ENCODE assay signal across 8 cellular contexts in the genomic region with DNA sequence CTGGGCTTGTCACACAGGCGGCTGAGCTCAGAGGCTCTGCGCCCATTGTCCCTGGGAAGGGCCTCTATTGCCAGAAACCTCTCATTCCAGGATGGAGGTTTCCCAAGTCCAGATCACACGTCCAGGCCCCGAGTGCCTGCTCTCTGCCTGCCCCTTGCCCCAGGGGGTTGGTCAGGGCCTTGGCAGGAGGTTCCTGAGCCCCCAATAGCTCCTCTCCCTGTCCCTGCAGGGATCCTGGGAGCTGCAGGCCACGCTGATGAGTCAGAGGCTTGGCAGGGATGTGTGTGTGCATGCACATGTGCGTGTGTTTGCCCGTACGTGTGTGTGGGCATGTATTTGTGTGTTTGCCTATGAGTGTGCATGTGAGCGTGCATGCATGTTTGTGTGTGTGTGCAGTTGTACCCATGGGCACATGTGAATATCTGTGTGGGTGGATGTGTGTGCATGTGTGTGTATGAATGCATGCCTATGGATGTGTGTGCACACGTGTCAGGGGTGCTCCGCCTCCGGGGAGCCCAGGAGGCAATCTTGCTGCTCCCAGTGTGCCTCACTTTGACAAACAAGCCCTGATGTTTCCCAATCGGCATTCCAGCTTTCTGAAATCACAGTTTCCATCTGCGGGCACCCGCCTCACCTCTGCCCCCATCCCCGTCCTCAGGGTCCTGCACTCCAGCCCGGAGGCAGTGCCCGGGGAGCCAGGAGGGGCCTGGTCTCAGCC.
DNase-seq lines count a peak whose midpoint lies in the region; ATAC-seq and TF ChIP-seq lines count a peak whose summit lies in the region.

No MANE protein-coding gene starts in this region.

- DNase-seq in PC-3, result peak; percentile 84
- peak; percentile 96 for DNase-seq in fibroblast of peridontal ligament (ENCODE audit: extremely low read depth)
- DNase-seq in osteoblast (ENCODE audit: insufficient read length, low spot score, missing footprints), result peak; percentile 99
- no peak for DNase-seq in activated naive CD8-positive, alpha-beta T cell treated with anti-CD3 and anti-CD28 coated beads for 36 hours

- H3K79me2 ChIP-seq in PC-3 (ENCODE audit: low read length), result no peaks in the 10 kb centered on the region
- no peaks in the 10 kb centered on the region for H3K79me2 ChIP-seq in osteoblast (ENCODE audit: insufficient read depth, low read length)

- no peaks in the 10 kb centered on the region for H3F3A ChIP-seq in PC-3 (ENCODE audit: low read length, unreplicated experiment)

- no peak overlapping the region for H3K4me3 Mint-ChIP-seq in activated naive CD8-positive, alpha-beta T cell treated with anti-CD3 and anti-CD28 coated beads for 36 hours

- intact Hi-C loops in PC-3 (cut with micrococcal nuclease), result no loop called here

- no peak overlapping the region for H3K27ac Mint-ChIP-seq in activated naive CD8-positive, alpha-beta T cell treated with anti-CD3 and anti-CD28 coated beads for 36 hours

- CTCF ChIA-PET in PC-3 (lab: Charles Lee), result interaction anchor here (0.5 kb wide), 1 partner anchor 97 kb away, joined by 4 read pairs; no protein-coding TSS in a partner anchor

- peaks cover 2% of the 10 kb centered on the region for H3K9me3 Mint-ChIP-seq in activated naive CD8-positive, alpha-beta T cell treated with anti-CD3 and anti-CD28 coated beads for 36 hours

- no peaks in the 10 kb centered on the region for H3K27me3 Mint-ChIP-seq in activated naive CD8-positive, alpha-beta T cell treated with anti-CD3 and anti-CD28 coated beads for 36 hours

- H3K27ac ChIP-seq in BLaER1 (peak overlapping the region; percentile 68), PC-3 (ENCODE audit: low read length) (peak overlapping the region; percentile 90), osteoblast (ENCODE audit: low read depth, low read length) (peak overlapping the region; percentile 91)

- H3K27me3 ChIP-seq in BLaER1 (peaks cover 6% of the 10 kb centered on the region; the same call in 1 of the 2 replicates), PC-3 (ENCODE audit: low read length) (no peaks in the 10 kb centered on the region), osteoblast (ENCODE audit: insufficient read depth, low read length) (no peaks in the 10 kb centered on the region)

- no peaks in the 10 kb centered on the region for H3K9me2 ChIP-seq in PC-3 (replicated peaks; ENCODE audit: low read length)

- H3K36me3 ChIP-seq in BLaER1 (peaks cover 15% of the 10 kb centered on the region; the same call in 1 of the 2 replicates), PC-3 (ENCODE audit: low read depth, low read length) (no peaks in the 10 kb centered on the region), osteoblast (ENCODE audit: insufficient read depth, low read length) (no peaks in the 10 kb centered on the region)

- POLR2A ChIA-PET in PC-3 (lab: Charles Lee; ENCODE audit: unreplicated experiment), result no interaction called here

- no peaks in the 10 kb centered on the region for H3K9me3 ChIP-seq in BLaER1
- no peaks in the 10 kb centered on the region for H3K9me3 ChIP-seq in PC-3 (ENCODE audit: low read length)
- no peaks in the 10 kb centered on the region for H3K9me3 ChIP-seq in osteoblast (ENCODE audit: low read depth, low read length)

- H3K4me1 ChIP-seq in BLaER1, result peaks cover 73% of the 10 kb centered on the region
- peaks cover 24% of the 10 kb centered on the region for H3K4me1 ChIP-seq in PC-3 (ENCODE audit: insufficient read depth, low read length)
- H3K4me1 ChIP-seq in osteoblast (ENCODE audit: insufficient read depth, low read length), result peaks cover 29% of the 10 kb centered on the region

- no peak overlapping the region for H3K4me3 ChIP-seq in BLaER1
- H3K4me3 ChIP-seq in PC-3 (ENCODE audit: low read length), result peak overlapping the region; percentile 52
- peak overlapping the region; percentile 56 for H3K4me3 ChIP-seq in osteoblast (ENCODE audit: insufficient read depth, low read length)

- H4K20me1 ChIP-seq in BLaER1 (0 out of 2 replicates have a peak, but pooled peaks cover 13% of the 10 kb centered on the region), PC-3 (ENCODE audit: low read length) (no peaks in the 10 kb centered on the region), osteoblast (ENCODE audit: insufficient read depth, low read length) (no peaks in the 10 kb centered on the region)

- TF ChIP-seq POLR2A in GM18505 (IDR thresholded peaks at IDR 0.05; ENCODE audit: borderline replicate concordance, extremely low read depth, insufficient read depth, insufficient read length), result no peak

- no peaks in the 10 kb centered on the region for H3K4me1 Mint-ChIP-seq in activated naive CD8-positive, alpha-beta T cell treated with anti-CD3 and anti-CD28 coated beads for 36 hours

- H3K4me2 ChIP-seq in BLaER1 (peak overlapping the region; percentile 62), PC-3 (ENCODE audit: low read length) (peak overlapping the region; percentile 85), osteoblast (ENCODE audit: insufficient read depth, low read length) (peak overlapping the region; percentile 83)

- ATAC-seq in PC-3 (peak; percentile 89), HG03025 (IDR thresholded peaks at IDR 0.05; ENCODE audit: low FRiP score, unreplicated experiment) (no peak), GM18505 (IDR thresholded peaks at IDR 0.05; ENCODE audit: unreplicated experiment) (no peak), HG02642 (IDR thresholded peaks at IDR 0.05; ENCODE audit: poor library complexity, unreplicated experiment) (no peak)

- no peaks in the 10 kb centered on the region for H3K36me3 Mint-ChIP-seq in activated naive CD8-positive, alpha-beta T cell treated with anti-CD3 and anti-CD28 coated beads for 36 hours

- H2AFZ ChIP-seq in PC-3 (ENCODE audit: low read length) (peak overlapping the region; percentile 80), osteoblast (ENCODE audit: low read length) (peak overlapping the region; percentile 60)

- no peak for TF ChIP-seq CTCF in PC-3 (conservative IDR thresholded peaks at IDR 0.05; ENCODE audit: low read depth, low read length)
- TF ChIP-seq CTCF in osteoblast (IDR thresholded peaks at IDR 0.05; ENCODE audit: extremely low read depth, low read depth, low read length), result no peak

- BruUV-seq in PC-3 (replicated peaks; lab: Mats Ljungman, UMichigan), result no TSS peak

- 0 out of 2 replicates have a peak overlapping the region, but pooled peaks have one; percentile 45 for H3K9ac ChIP-seq in BLaER1
- peak overlapping the region; percentile 50 for H3K9ac ChIP-seq in PC-3 (ENCODE audit: low read length)
